Comparison of ENCODE assay signal across 24 cellular contexts in the genomic region with DNA sequence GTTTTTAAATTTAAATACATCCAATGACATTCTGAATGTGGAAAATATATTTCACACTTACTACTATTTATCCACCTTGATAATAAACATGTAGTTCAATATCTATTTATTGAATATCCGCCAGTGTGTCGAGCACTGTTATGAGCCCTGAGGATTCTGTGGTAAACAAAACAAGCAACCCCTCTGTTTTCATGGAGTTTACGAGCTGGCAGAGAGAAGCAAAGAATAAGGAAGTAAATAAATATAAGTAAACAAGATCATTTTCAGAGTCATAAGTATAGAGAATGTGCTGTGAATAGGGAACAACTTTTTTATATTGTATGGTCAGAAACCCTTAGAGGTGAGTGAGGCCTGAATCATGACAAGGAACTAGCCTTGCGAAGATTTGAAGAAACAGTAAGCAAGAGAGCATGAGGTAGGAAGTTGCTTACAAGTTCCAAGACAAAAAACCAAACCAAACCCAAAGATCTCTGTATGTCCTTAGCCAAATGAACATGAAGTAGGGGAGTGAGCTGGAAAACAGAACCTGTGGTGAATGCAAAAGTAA.
"Had no signal": no experiment of that assay in that cellular context is flagged by ENCODE, and none has a peak within 500 bp of the region (broad histone marks: within the 10 kb centered on the region; RNA-seq: fewer than 3 reads in every experiment).

No MANE protein-coding gene starts in this region.

- H3K4me1 ChIP-seq: right lobe of liver, uterus had no signal

- DNase-seq: effector CD4-positive, alpha-beta T cell; endodermal cell; erythroblast; foreskin melanocyte; head of caudate nucleus; hippocampal formation; left colon; left ventricle myocardium superior; mesenchymal stem cell; midbrain; psoas muscle; retina; right lobe of liver; stimulated activated CD4-positive, alpha-beta T cell treated with anti-CD3 and anti-CD28 coated beads, Interleukin-4, amount 100 ng/mL, for 1 hour; stimulated activated CD8-positive, alpha-beta memory T cell treated with anti-CD3 and anti-CD28 coated beads, Interleukin-4, amount 100 ng/mL, for 48 hours; stimulated activated naive CD8-positive, alpha-beta T cell treated with anti-CD3 and anti-CD28 coated beads, Interleukin-15, Interleukin-2, amounts not matched to agents 100 U/mL and 50 U/mL, for 24 hours; tibial artery; upper lobe of left lung; uterus had no signal

- H3K9ac ChIP-seq: parathyroid adenoma had no signal

- H3K4me3 ChIP-seq: lung, psoas muscle, right lobe of liver, suprapubic skin, tibial artery, upper lobe of left lung, uterus had no signal

- H3K27ac ChIP-seq: parathyroid adenoma, psoas muscle, right lobe of liver, suprapubic skin, tibial artery, upper lobe of left lung, uterus had no signal

- ATAC-seq: left colon; left ventricle myocardium superior; psoas muscle; right lobe of liver; stimulated activated effector memory CD8-positive, alpha-beta T cell treated with anti-CD3 and anti-CD28 coated beads, Interleukin-12 subunit alpha, Interleukin-12 subunit beta, amount 100 ng/mL, for 72 hours; stimulated activated naive CD8-positive, alpha-beta T cell treated with anti-CD3 and anti-CD28 coated beads, Interleukin-15, Interleukin-2, amounts not matched to agents 100 U/mL and 50 U/mL, for 24 hours had no signal

- H3K27me3 ChIP-seq: right lobe of liver, suprapubic skin, tibial artery, upper lobe of left lung, uterus had no signal

- H3K9me3 ChIP-seq: psoas muscle, right lobe of liver, suprapubic skin, tibial artery, upper lobe of left lung, uterus had no signal

- FAIRE-seq: endothelial cell of umbilical vein had no signal

- H2AFZ ChIP-seq: parathyroid adenoma had no signal

- H3K79me2 ChIP-seq: parathyroid adenoma had no signal

- H3K36me3 ChIP-seq: right lobe of liver, suprapubic skin, tibial artery, upper lobe of left lung, uterus had no signal
